In the genomic region with DNA sequence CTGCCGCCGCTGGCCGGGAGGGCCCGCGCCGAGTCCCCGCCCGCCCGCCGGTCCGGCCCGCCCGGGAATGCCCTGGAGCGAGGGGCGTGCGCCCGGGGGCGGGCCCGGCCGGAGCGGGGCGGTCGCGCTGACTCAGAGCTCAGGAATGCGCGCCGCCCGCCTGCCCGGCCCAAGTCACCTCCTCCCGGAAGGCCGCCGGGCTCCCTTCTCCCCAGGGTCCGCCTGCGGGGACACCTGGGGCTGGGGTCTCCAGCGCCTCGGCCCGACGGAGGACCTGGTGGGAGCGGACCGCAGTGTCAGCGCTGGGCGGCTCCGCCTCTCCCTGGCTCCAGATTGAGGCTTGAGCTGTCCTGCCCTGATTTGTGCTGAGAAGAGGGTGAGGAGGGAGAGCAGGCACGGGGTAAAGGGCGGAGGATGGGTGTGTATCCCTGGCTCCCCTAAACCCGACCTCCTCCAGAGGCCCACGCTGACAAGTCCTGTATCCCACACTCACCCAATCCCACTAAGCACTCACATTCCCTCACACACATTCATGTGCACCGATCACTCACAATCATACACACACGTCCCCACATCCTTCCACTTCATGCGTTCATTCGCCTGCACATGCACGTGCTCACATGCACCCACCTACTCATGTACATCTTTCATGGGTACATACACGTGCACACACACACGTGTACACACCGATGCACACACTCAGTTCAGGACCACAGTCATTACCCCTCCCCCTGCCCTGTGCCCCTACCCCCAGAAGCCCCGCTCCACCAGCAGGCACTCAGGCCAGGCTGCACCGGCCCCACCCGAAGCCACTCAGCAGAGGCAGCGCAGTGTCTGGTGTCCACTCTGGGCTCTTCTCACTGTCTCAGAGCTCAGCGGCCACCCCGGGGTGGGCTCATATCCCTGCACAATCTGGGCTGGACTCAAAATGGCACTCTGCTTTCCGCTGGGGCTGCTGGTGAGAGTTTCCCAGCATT, we compare ENCODE assay signal across 1 cellular context.
A peak's percentile ranks its signal among the peaks of the same experiment; 100 is the strongest.
TF ChIP-seq lines count a peak whose summit lies in the region.

A gene with protein sequence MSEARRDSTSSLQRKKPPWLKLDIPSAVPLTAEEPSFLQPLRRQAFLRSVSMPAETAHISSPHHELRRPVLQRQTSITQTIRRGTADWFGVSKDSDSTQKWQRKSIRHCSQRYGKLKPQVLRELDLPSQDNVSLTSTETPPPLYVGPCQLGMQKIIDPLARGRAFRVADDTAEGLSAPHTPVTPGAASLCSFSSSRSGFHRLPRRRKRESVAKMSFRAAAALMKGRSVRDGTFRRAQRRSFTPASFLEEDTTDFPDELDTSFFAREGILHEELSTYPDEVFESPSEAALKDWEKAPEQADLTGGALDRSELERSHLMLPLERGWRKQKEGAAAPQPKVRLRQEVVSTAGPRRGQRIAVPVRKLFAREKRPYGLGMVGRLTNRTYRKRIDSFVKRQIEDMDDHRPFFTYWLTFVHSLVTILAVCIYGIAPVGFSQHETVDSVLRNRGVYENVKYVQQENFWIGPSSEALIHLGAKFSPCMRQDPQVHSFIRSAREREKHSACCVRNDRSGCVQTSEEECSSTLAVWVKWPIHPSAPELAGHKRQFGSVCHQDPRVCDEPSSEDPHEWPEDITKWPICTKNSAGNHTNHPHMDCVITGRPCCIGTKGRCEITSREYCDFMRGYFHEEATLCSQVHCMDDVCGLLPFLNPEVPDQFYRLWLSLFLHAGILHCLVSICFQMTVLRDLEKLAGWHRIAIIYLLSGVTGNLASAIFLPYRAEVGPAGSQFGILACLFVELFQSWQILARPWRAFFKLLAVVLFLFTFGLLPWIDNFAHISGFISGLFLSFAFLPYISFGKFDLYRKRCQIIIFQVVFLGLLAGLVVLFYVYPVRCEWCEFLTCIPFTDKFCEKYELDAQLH (minus strand): TSS at position 71 of the 977 bp plus-strand sequence. CDS start 7,616 bp downstream, outside the sequence.

TF ChIP-seq in A549, 52 proteins besides CTCF, POLR2A, EP300 and RAD21:
- TF ChIP-seq JUN (IDR thresholded peaks at IDR 0.05), result peak in 1 of 2 experiments; percentile 51; a peak in 1 of 5 replicates
- TF ChIP-seq JUNB (IDR thresholded peaks at IDR 0.05), result peak; percentile 54; the same call in 1 of the 2 replicates
- peak; percentile 42; the same call in 1 of the 2 replicates for TF ChIP-seq KDM1A (IDR thresholded peaks at IDR 0.05; ENCODE audit: low read depth)
- TF ChIP-seq TP53 (CRISPR knock-in tag; IDR thresholded peaks at IDR 0.05), result no peak
- no peak for TF ChIP-seq PHF8 (IDR thresholded peaks at IDR 0.05; ENCODE audit: borderline replicate concordance, low read depth)
- no peak for TF ChIP-seq HOXB5 (CRISPR knock-in tag; IDR thresholded peaks at IDR 0.05)
- no peak for TF ChIP-seq MAFK (IDR thresholded peaks at IDR 0.05; ENCODE audit: partially characterized antibody)
- peak; percentile 66; the same call in 1 of the 2 replicates for TF ChIP-seq CHD4 (IDR thresholded peaks at IDR 0.05; ENCODE audit: borderline replicate concordance)
- TF ChIP-seq ZFP36 (IDR thresholded peaks at IDR 0.05; ENCODE audit: borderline replicate concordance, partially characterized antibody), result peak; percentile 100
- TF ChIP-seq EHF (CRISPR knock-in tag; IDR thresholded peaks at IDR 0.05), result no peak
- TF ChIP-seq RARB (CRISPR knock-in tag; IDR thresholded peaks at IDR 0.05), result no peak
- TF ChIP-seq CHD2 (IDR thresholded peaks at IDR 0.05; ENCODE audit: low read length, partially characterized antibody), result no peak
- TF ChIP-seq, protein P1, sequence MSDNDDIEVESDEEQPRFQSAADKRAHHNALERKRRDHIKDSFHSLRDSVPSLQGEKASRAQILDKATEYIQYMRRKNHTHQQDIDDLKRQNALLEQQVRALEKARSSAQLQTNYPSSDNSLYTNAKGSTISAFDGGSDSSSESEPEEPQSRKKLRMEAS (IDR thresholded peaks at IDR 0.05), result 0 out of 2 replicates have a peak, but pooled peaks have one; percentile 16
- TF ChIP-seq, protein P2, sequence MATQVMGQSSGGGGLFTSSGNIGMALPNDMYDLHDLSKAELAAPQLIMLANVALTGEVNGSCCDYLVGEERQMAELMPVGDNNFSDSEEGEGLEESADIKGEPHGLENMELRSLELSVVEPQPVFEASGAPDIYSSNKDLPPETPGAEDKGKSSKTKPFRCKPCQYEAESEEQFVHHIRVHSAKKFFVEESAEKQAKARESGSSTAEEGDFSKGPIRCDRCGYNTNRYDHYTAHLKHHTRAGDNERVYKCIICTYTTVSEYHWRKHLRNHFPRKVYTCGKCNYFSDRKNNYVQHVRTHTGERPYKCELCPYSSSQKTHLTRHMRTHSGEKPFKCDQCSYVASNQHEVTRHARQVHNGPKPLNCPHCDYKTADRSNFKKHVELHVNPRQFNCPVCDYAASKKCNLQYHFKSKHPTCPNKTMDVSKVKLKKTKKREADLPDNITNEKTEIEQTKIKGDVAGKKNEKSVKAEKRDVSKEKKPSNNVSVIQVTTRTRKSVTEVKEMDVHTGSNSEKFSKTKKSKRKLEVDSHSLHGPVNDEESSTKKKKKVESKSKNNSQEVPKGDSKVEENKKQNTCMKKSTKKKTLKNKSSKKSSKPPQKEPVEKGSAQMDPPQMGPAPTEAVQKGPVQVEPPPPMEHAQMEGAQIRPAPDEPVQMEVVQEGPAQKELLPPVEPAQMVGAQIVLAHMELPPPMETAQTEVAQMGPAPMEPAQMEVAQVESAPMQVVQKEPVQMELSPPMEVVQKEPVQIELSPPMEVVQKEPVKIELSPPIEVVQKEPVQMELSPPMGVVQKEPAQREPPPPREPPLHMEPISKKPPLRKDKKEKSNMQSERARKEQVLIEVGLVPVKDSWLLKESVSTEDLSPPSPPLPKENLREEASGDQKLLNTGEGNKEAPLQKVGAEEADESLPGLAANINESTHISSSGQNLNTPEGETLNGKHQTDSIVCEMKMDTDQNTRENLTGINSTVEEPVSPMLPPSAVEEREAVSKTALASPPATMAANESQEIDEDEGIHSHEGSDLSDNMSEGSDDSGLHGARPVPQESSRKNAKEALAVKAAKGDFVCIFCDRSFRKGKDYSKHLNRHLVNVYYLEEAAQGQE (IDR thresholded peaks at IDR 0.05), result no peak
- TF ChIP-seq FOSL2 (IDR thresholded peaks at IDR 0.05), result peak; percentile 68; the same call in 1 of the 2 replicates
- peak; percentile 96 for TF ChIP-seq FOSL2 (CRISPR knock-in tag; IDR thresholded peaks at IDR 0.05)
- no peak for TF ChIP-seq SMC3 (IDR thresholded peaks at IDR 0.05)
